12 cellular contexts compared by ENCODE assay signal in genomic region chr11:736431-736830, GRCh38.
"Had no signal": no experiment of that assay in that cellular context is flagged by ENCODE, and none has a peak within 500 bp of the region (broad histone marks: within the 10 kb centered on the region; RNA-seq: fewer than 3 reads in every experiment).

No MANE protein-coding gene starts in this region.

- H3K9me3 ChIP-seq: suprapubic skin had no signal

- H3K27ac Mint-ChIP-seq: activated CD4-positive, alpha-beta T cell treated with anti-CD3 and anti-CD28 coated beads for 36 hours; activated naive CD4-positive, alpha-beta T cell treated with anti-CD3 and anti-CD28 coated beads for 36 hours; activated T-helper 17 cell treated with anti-CD3 and anti-CD28 coated beads, Interleukin-2, amount 50 U/mL, for 72 hours; nephron had no signal

- ATAC-seq: activated CD4-positive, alpha-beta T cell treated with anti-CD3 and anti-CD28 coated beads for 36 hours; activated T-helper 17 cell treated with anti-CD3 and anti-CD28 coated beads, Interleukin-2, amount 50 U/mL, for 72 hours; left ventricle myocardium superior had no signal

- H3K36me3 ChIP-seq: suprapubic skin, WERI-Rb-1 had no signal

- H3K27me3 Mint-ChIP-seq: activated CD4-positive, alpha-beta T cell treated with anti-CD3 and anti-CD28 coated beads for 36 hours; activated T-helper 17 cell treated with anti-CD3 and anti-CD28 coated beads, Interleukin-2, amount 50 U/mL, for 72 hours; central memory CD8-positive, alpha-beta T cell had no signal

- H3K4me3 Mint-ChIP-seq: activated CD4-positive, alpha-beta T cell treated with anti-CD3 and anti-CD28 coated beads for 36 hours; central memory CD8-positive, alpha-beta T cell; nephron had no signal

- H3K4me3 ChIP-seq: suprapubic skin had no signal

- DNase-seq: activated CD4-positive, alpha-beta T cell treated with anti-CD3 and anti-CD28 coated beads for 36 hours; activated naive CD4-positive, alpha-beta T cell treated with anti-CD3 and anti-CD28 coated beads for 36 hours; left ventricle myocardium superior; mesendoderm; stimulated activated CD4-positive, alpha-beta T cell treated with anti-CD3 and anti-CD28 coated beads, Interleukin-12 subunit alpha, Interleukin-12 subunit beta, amount 100 ng/mL, for 4 hours; stimulated activated naive CD4-positive, alpha-beta T cell; T1000; WERI-Rb-1 had no signal

- H3K27me3 ChIP-seq: suprapubic skin had no signal

- H3K9me3 Mint-ChIP-seq: activated naive CD4-positive, alpha-beta T cell treated with anti-CD3 and anti-CD28 coated beads for 36 hours; activated T-helper 17 cell treated with anti-CD3 and anti-CD28 coated beads, Interleukin-2, amount 50 U/mL, for 72 hours; central memory CD8-positive, alpha-beta T cell had no signal

- H3K27ac ChIP-seq: suprapubic skin, WERI-Rb-1 had no signal
